9 cellular contexts compared by ENCODE assay signal in the genomic region with DNA sequence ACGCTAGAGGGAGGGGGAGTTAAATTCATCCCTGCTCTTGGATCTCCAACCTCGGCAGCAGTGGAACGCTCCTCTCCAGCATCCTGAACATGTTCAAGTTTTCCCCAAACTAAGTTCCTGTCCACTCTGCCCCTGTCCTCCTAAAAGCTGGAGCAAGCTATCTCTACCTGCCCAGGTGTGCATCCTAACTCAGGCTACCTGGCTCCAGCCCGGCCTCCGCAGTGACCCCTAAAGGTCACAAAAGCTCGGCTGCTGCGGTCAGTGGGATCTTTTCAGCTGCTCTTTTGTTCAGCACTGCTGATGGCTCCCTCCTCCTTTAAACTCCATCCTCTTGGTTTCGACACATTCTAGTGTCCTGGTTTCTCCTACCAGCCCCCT. TPM values are rescaled to one million over a fixed set of nuclear protein-coding genes. Genes with fewer than 3 reads are reported as not detected.
DNase-seq lines count a peak whose midpoint lies in the region; ATAC-seq and TF ChIP-seq lines count a peak whose summit lies in the region.
"Had no signal": no experiment of that assay in that cellular context is flagged by ENCODE, and none has a peak within 500 bp of the region (broad histone marks: within the 10 kb centered on the region; RNA-seq: fewer than 3 reads in every experiment).

No MANE protein-coding gene starts in this region.

- H3K9me3 Mint-ChIP-seq in endodermal cell, result no peaks in the 10 kb centered on the region

- DNase-seq in GM06990 (ENCODE audit: extremely low read depth, insufficient read length) (no peak), NCI-H526 treated with DMSO at 0.1 percent for 48 hours (lab: John Stamatoyannopoulos, UW) (peak; percentile 54), endodermal cell (peak; percentile 91), ovary (peak in 1 of 5 donors; percentile 35), DMS 273 (lab: John Stamatoyannopoulos, UW; ENCODE audit: unreplicated experiment) (no peak), SW 1271 (lab: John Stamatoyannopoulos, UW) (no peak)

- H3K9me3 ChIP-seq in endodermal cell (ENCODE audit: control insufficient read depth, low read length) (no peaks in the 10 kb centered on the region), ovary (no peaks in the 10 kb centered on the region)
- H3K9me3 ChIP-seq: body of pancreas had no signal

- TF ChIP-seq CTCF in GM06990 (IDR thresholded peaks at IDR 0.05; ENCODE audit: insufficient read depth, low read length, poor library complexity, severe bottlenecking), result no peak
- TF ChIP-seq CTCF in endodermal cell (conservative IDR thresholded peaks at IDR 0.05), result peak; percentile 68
- no peak for TF ChIP-seq CTCF in ovary (IDR thresholded peaks at IDR 0.05)

- H3K4me3 ChIP-seq in GM06990 (replicated peaks; ENCODE audit: low read depth, low read length) (peak overlapping the region; percentile 91), endodermal cell (ENCODE audit: low read length) (peak overlapping the region; percentile 81), ovary (peak overlapping the region; percentile 76)

- no peak for TF ChIP-seq POLR2A in ovary (IDR thresholded peaks at IDR 0.05)

- H3K36me3 Mint-ChIP-seq in endodermal cell (ENCODE audit: low read depth), result peaks cover 3% of the 10 kb centered on the region

- peak overlapping the region; percentile 83 for H3K4me3 Mint-ChIP-seq in endodermal cell

- H3K27ac ChIP-seq in endodermal cell (ENCODE audit: low read depth, low read length), result peak overlapping the region; percentile 72
- no peak overlapping the region for H3K27ac ChIP-seq in ovary

- H3K27me3 ChIP-seq in GM06990 (replicated peaks; ENCODE audit: control insufficient read depth, insufficient read depth, low read length) (no peaks in the 10 kb centered on the region), endodermal cell (ENCODE audit: control insufficient read depth, insufficient read depth, low read length, poor library complexity, severe bottlenecking) (no peaks in the 10 kb centered on the region), ovary (no peaks in the 10 kb centered on the region)
- H3K27me3 ChIP-seq: body of pancreas had no signal

- no peaks in the 10 kb centered on the region for H3K27me3 Mint-ChIP-seq in endodermal cell (ENCODE audit: insufficient read depth)

- intact Hi-C loops in ovary (cut with DNase I), result no loop called here

- H3K4me1 Mint-ChIP-seq in endodermal cell, result peaks cover 56% of the 10 kb centered on the region

- TF ChIP-seq EP300 in ovary (IDR thresholded peaks at IDR 0.05), result no peak

- no peaks in the 10 kb centered on the region for H3K4me1 ChIP-seq in endodermal cell (ENCODE audit: control insufficient read depth, insufficient read depth, low read length)
- H3K4me1 ChIP-seq in ovary (ENCODE audit: insufficient read depth), result peaks cover 12% of the 10 kb centered on the region

- H3K36me3 ChIP-seq in GM06990 (ENCODE audit: control insufficient read depth, insufficient read depth, low read length) (no peaks in the 10 kb centered on the region), endodermal cell (ENCODE audit: control insufficient read depth, insufficient read depth, low read length) (no peaks in the 10 kb centered on the region), ovary (no peaks in the 10 kb centered on the region)

- ATAC-seq in GM21515 (IDR thresholded peaks at IDR 0.05; ENCODE audit: unreplicated experiment) (no peak), HG03439 (IDR thresholded peaks at IDR 0.05; ENCODE audit: unreplicated experiment) (no peak)
- ATAC-seq: body of pancreas had no signal

- 4 to 25% methylated on average over 5 to 8 of the region's 8 CpGs for WGBS in endodermal cell (ENCODE audit: insufficient coverage in 1 of 2, insufficient read length in 1 of 2), 2 experiments
- WGBS in ovary, 3 donors, result 23 to 28% (median 28%) methylated on average over 8 of the region's 8 CpGs

- H3K27ac Mint-ChIP-seq in endodermal cell, result peak overlapping the region; percentile 85

- H3K9ac ChIP-seq in endodermal cell (ENCODE audit: extremely low read depth, low read length, poor library complexity, severe bottlenecking), result peak overlapping the region; percentile 49

RNA-seq across cellular contexts. Expression of a gene that starts 1.4 kb away (rescaled TPM):
- total RNA-seq in endodermal cell, result 10 to 100 TPM; 35.8 to 44.7 TPM
- 23.4 TPM for polyA plus RNA-seq in endodermal cell (2013, experiment 1 of 2)
- polyA plus RNA-seq in endodermal cell (2013, experiment 2 of 2), result 23.9 TPM
- total RNA-seq in ovary, result 10 to 100 TPM; 12.1 to 31.4 (median 17.6) TPM
- polyA plus RNA-seq in ovary, result 10 to 100 TPM in 1 of 2 donors, 1 to 10 TPM in 1; 9.7 to 15.4 TPM

RNA-seq across cellular contexts. Expression of a gene that starts 35.9 kb away (rescaled TPM):
- total RNA-seq in endodermal cell (1 to 10 TPM; 1.6 to 2.9 TPM), ovary (1 to 10 TPM; 1.6 to 5.0 (median 1.9) TPM)
- polyA plus RNA-seq in endodermal cell (2013, experiment 1 of 2), result 2.7 TPM
- 3.2 TPM for polyA plus RNA-seq in endodermal cell (2013, experiment 2 of 2)
- polyA plus RNA-seq in ovary, result 1 to 10 TPM; 2.2 to 2.3 TPM

Comparison
In these comparisons a context has a peak if more than half of its experiments do, and no peak if none do; other contexts are left out.
1. DNase-seq: peak in NCI-H526 treated with DMSO at 0.1 percent for 48 hours (single experiment) and endodermal cell (single experiment); none in GM06990 (single experiment), DMS 273 (single experiment) and SW 1271 (0 of 2).
2. Peak in every context shown above with its lines, with median percentiles within 50 percentile points of each other: H3K4me3 ChIP-seq.